Comparison of ENCODE assay signal across 8 cellular contexts in genomic region chr7:36153571-36154097, GRCh38. TPM values are rescaled to one million over a fixed set of nuclear protein-coding genes. Genes with fewer than 3 reads are reported as not detected.
DNase-seq lines count a peak whose midpoint lies in the region; ATAC-seq and TF ChIP-seq lines count a peak whose summit lies in the region.

No MANE protein-coding gene starts in this region.

- H3K27me3 ChIP-seq in DND-41 (ENCODE audit: insufficient read depth, low read length, poor library complexity): no peaks in the 10 kb centered on the region
- no peaks in the 10 kb centered on the region for H3K27me3 ChIP-seq in MM.1S (replicated peaks; ENCODE audit: insufficient read depth, low read length)

- H4K20me1 ChIP-seq in DND-41 (ENCODE audit: insufficient read depth, low read length) (peaks cover 10% of the 10 kb centered on the region; the same call in 1 of the 2 replicates), MM.1S (ENCODE audit: insufficient read depth, low read length) (no peaks in the 10 kb centered on the region)

- peaks cover 10 to 13% of the 10 kb centered on the region in 2 donors for H3K4me1 Mint-ChIP-seq in immature natural killer cell

- no peak for TF ChIP-seq CTCF in DND-41 (IDR thresholded peaks at IDR 0.05; ENCODE audit: borderline replicate concordance, extremely low read depth, low read length, poor library complexity, severe bottlenecking)
- TF ChIP-seq CTCF in MM.1S (IDR thresholded peaks at IDR 0.05; ENCODE audit: low read length): no peak
- TF ChIP-seq CTCF in astrocyte of the cerebellum (IDR thresholded peaks at IDR 0.05; ENCODE audit: low read depth, low read length, missing control alignments): no peak

- H2AFZ ChIP-seq in DND-41 (ENCODE audit: low read depth, low read length): peak overlapping the region; percentile 90
- peak overlapping the region; percentile 96 for H2AFZ ChIP-seq in MM.1S (ENCODE audit: low read length)

- DNase-seq in DND-41 (no peak), MM.1S (no peak), astrocyte of the cerebellum (ENCODE audit: low read depth) (no peak), immature natural killer cell (peak in 2 of 3 donors; percentile 2 to 10), NCI-H524 treated with DMSO at 0.1 percent for 48 hours (lab: John Stamatoyannopoulos, UW) (no peak), glomerular visceral epithelial cell (ENCODE audit: extremely low spot score) (no peak)
- peak in 2 of 3 experiments; percentile 3 to 23 for DNase-seq in stimulated activated CD4-positive, alpha-beta T cell treated with anti-CD3 and anti-CD28 coated beads, TNF-alpha, amount 100 ng/mL, for 24 hours (ENCODE audit: low read depth in 3 of 3)

- in situ Hi-C loops in astrocyte of the cerebellum (cut with HindIII; ENCODE audit: low sequenced_read_pairs): no loop called here

- H3K4me3 ChIP-seq in DND-41 (ENCODE audit: low read depth in 1 of 2, low read length in 2 of 2): peak overlapping the region; percentile 64 to 80
- peak overlapping the region; percentile 88 for H3K4me3 ChIP-seq in MM.1S (ENCODE audit: low read length)
- H3K4me3 ChIP-seq in astrocyte of the cerebellum (ENCODE audit: low read depth, low read length): peak overlapping the region; percentile 60

- H3K9me3 Mint-ChIP-seq in immature natural killer cell: no peaks in the 10 kb centered on the region

- peak overlapping the region; percentile 77 for H3K4me2 ChIP-seq in DND-41 (ENCODE audit: insufficient read depth, low read length)
- H3K4me2 ChIP-seq in MM.1S (ENCODE audit: low read depth, low read length): peak overlapping the region; percentile 99

- H3K79me2 ChIP-seq in DND-41 (ENCODE audit: insufficient read depth, low read length) (no peaks in the 10 kb centered on the region), MM.1S (ENCODE audit: low read length) (no peaks in the 10 kb centered on the region)

- H3K9me3 ChIP-seq in DND-41 (ENCODE audit: insufficient read depth, low read length, severe bottlenecking) (no peaks in the 10 kb centered on the region), MM.1S (replicated peaks; ENCODE audit: insufficient read depth, low read length) (no peaks in the 10 kb centered on the region)

- H3K36me3 ChIP-seq in DND-41 (ENCODE audit: insufficient read depth, low read length) (no peaks in the 10 kb centered on the region; the same call in 1 of the 2 replicates), MM.1S (replicated peaks; ENCODE audit: insufficient read depth, low read length) (no peaks in the 10 kb centered on the region)

- H3K9ac ChIP-seq in DND-41 (ENCODE audit: low read depth, low read length) (peak overlapping the region; percentile 78), MM.1S (ENCODE audit: low read length) (peak overlapping the region; percentile 63)

- H3K4me3 Mint-ChIP-seq in immature natural killer cell: peak overlapping the region; percentile 68 to 88 (median 76)

- no peak overlapping the region for H3K27ac Mint-ChIP-seq in immature natural killer cell

- H3K4me1 ChIP-seq in DND-41 (ENCODE audit: insufficient read depth, low read length): peaks cover 44% of the 10 kb centered on the region
- peaks cover 7% of the 10 kb centered on the region; the same call in 1 of the 2 replicates for H3K4me1 ChIP-seq in MM.1S (ENCODE audit: low read length)

- H3K9me2 ChIP-seq in MM.1S (replicated peaks; ENCODE audit: insufficient read depth, low read length): no peaks in the 10 kb centered on the region

- H3K27ac ChIP-seq in DND-41 (ENCODE audit: low read length): peak overlapping the region; percentile 60; the same call in 1 of the 2 replicates
- H3K27ac ChIP-seq in MM.1S (ENCODE audit: low read length): no peak overlapping the region

- H3K36me3 Mint-ChIP-seq in immature natural killer cell: no peaks in the 10 kb centered on the region

- H3F3A ChIP-seq in MM.1S (ENCODE audit: insufficient read depth, low read length): no peaks in the 10 kb centered on the region

- peaks cover 0 to 3% (median 3%) of the 10 kb centered on the region in 3 donors for H3K27me3 Mint-ChIP-seq in immature natural killer cell (ENCODE audit: low read depth in 3 of 3)

- ATAC-seq in DND-41 (ENCODE audit: insufficient read depth, low read depth): peak; percentile 2; the same call in 1 of the 3 replicates
- peak; percentile 8 for ATAC-seq in GM21825 (IDR thresholded peaks at IDR 0.05; ENCODE audit: unreplicated experiment)

RNA-seq across cellular contexts. Expression of gene EEPD1, which starts 0.6 kb away (rescaled TPM):
- 1 to 10 TPM; 1.3 to 4.4 (median 2.1) TPM for polyA plus RNA-seq in immature natural killer cell

Comparison
In these comparisons a context has a peak if more than half of its experiments do, and no peak if none do; other contexts are left out.
1. DNase-seq: peak in immature natural killer cell (2 of 3) and stimulated activated CD4-positive, alpha-beta T cell treated with anti-CD3 and anti-CD28 coated beads, TNF-alpha, amount 100 ng/mL, for 24 hours (2 of 3); none in DND-41 (single experiment), MM.1S (single experiment), astrocyte of the cerebellum (single experiment), NCI-H524 treated with DMSO at 0.1 percent for 48 hours (single experiment) and glomerular visceral epithelial cell (single experiment).
2. Peak in every context shown above with its lines, with median percentiles within 50 percentile points of each other: H3K4me3 ChIP-seq.